ENCODE assay signal across 7 cellular contexts in genomic region chrX:154370300-154370881, GRCh38. TPM values are rescaled to one million over a fixed set of nuclear protein-coding genes. Genes with fewer than 3 reads are reported as not detected.
DNase-seq lines count a peak whose midpoint lies in the region; ATAC-seq and TF ChIP-seq lines count a peak whose summit lies in the region.

No MANE protein-coding gene starts in this region.

- DNase-seq in H7 (peak; percentile 71), RPMI8226 (peak; percentile 32), esophagus muscularis mucosa (ENCODE audit: extremely low spot score) (no peak), ovary (peak; percentile 39 to 66 (median 55)), AML-193 (lab: John Stamatoyannopoulos, UW) (no peak)
- DNase-seq in activated CD4-positive, CD25-positive, alpha-beta regulatory T cell treated with anti-CD3 and anti-CD28 coated beads, Interleukin-2, amount 50 U/mL, for 72 hours: no peak

- TF ChIP-seq EP300 in esophagus muscularis mucosa (IDR thresholded peaks at IDR 0.05): no peak
- no peak for TF ChIP-seq EP300 in ovary (IDR thresholded peaks at IDR 0.05)

- H3K36me3 ChIP-seq in H7 (replicated peaks; ENCODE audit: control insufficient read depth, insufficient read depth, low read length) (peaks cover 19% of the 10 kb centered on the region), esophagus muscularis mucosa (peaks cover 21 to 46% (median 35%) of the 10 kb centered on the region in 4 donors), ovary (no peaks in the 10 kb centered on the region)

- H3K4me3 ChIP-seq in H7 (ENCODE audit: insufficient read depth, low read depth, low read length) (peak overlapping the region; percentile 94), esophagus muscularis mucosa (peak overlapping the region; percentile 67 to 75 (median 74)), ovary (peak overlapping the region; percentile 55)

- H3K4me1 ChIP-seq in esophagus muscularis mucosa (peaks cover 40 to 57% (median 49%) of the 10 kb centered on the region in 4 donors), ovary (ENCODE audit: insufficient read depth) (peaks cover 8% of the 10 kb centered on the region)

- peaks cover 6% of the 10 kb centered on the region; the same call in 1 of the 2 replicates for H3K27me3 ChIP-seq in H7 (ENCODE audit: control insufficient read depth, insufficient read depth, low read length)
- no peaks in the 10 kb centered on the region for H3K27me3 ChIP-seq in esophagus muscularis mucosa
- no peaks in the 10 kb centered on the region for H3K27me3 ChIP-seq in ovary

- TF ChIP-seq CTCF in esophagus muscularis mucosa (IDR thresholded peaks at IDR 0.05) (no peak), ovary (IDR thresholded peaks at IDR 0.05) (no peak)

- 39% methylated on average over 6 of the region's 52 CpGs for whole genome bisulfite sequencing in esophagus muscularis mucosa
- 32 to 37% (median 34%) methylated on average over 36 to 52 of the region's 52 CpGs for WGBS in ovary, 3 donors

- TF ChIP-seq POLR2A in esophagus muscularis mucosa (IDR thresholded peaks at IDR 0.05; ENCODE audit: low read depth) (no peak), ovary (IDR thresholded peaks at IDR 0.05) (no peak)

- intact Hi-C loops in esophagus muscularis mucosa (cut with DNase I): no loop called here
- intact Hi-C loops in ovary (cut with DNase I): no loop called here

- H3K9me3 ChIP-seq in esophagus muscularis mucosa (no peaks in the 10 kb centered on the region), ovary (no peaks in the 10 kb centered on the region)

- H3K27ac ChIP-seq in esophagus muscularis mucosa (replicated peaks in 1 of 4): peak overlapping the region; percentile 96 to 97 (median 97)
- peak overlapping the region; percentile 49 to 79 for H3K27ac ChIP-seq in ovary

- ATAC-seq in GM19397 (IDR thresholded peaks at IDR 0.05; ENCODE audit: unreplicated experiment): no peak

RNA-seq across cellular contexts. Expression of gene FLNA, which starts 4.0 kb away (rescaled TPM):
- 799 and 827 TPM in 2 replicates for total RNA-seq in H7 (2014; rRNA removed; shearing (Covaris generic))
- total RNA-seq in esophagus muscularis mucosa (over 10,000 TPM in 3 of 4 donors, 1,000 to 10,000 TPM in 1; 8,941 to 16,544 (median 12,362) TPM), ovary (1,000 to 10,000 TPM in 4 of 7 donors, 100 to 1,000 TPM in 3; 327 to 2,249 (median 1,321) TPM)
- 100 to 1,000 TPM; 378 to 647 TPM for polyA plus RNA-seq in ovary

RNA-seq across cellular contexts. Expression of gene EMD, which starts 8.7 kb away (rescaled TPM):
- 56.2 and 57.1 TPM in 2 replicates for total RNA-seq in H7 (2014; rRNA removed; shearing (Covaris generic))
- total RNA-seq in esophagus muscularis mucosa (10 to 100 TPM; 37.0 to 64.7 (median 57.7) TPM), ovary (100 to 1,000 TPM in 5 of 7 donors, 10 to 100 TPM in 2; 40.5 to 158 (median 107) TPM)
- 100 to 1,000 TPM in 1 of 2 donors, 10 to 100 TPM in 1; 55.1 to 146 TPM for polyA plus RNA-seq in ovary

RNA-seq across cellular contexts. Expression of gene RPL10, which starts 27.8 kb away (rescaled TPM):
- 4,112 and 4,296 TPM in 2 replicates for total RNA-seq in H7 (2014; rRNA removed; shearing (Covaris generic))
- total RNA-seq in esophagus muscularis mucosa (1,000 to 10,000 TPM; 2,150 to 7,554 (median 4,519) TPM), ovary (over 10,000 TPM in 1 of 7 donors, 1,000 to 10,000 TPM in 6; 6,380 to 12,508 (median 7,126) TPM)
- over 10,000 TPM in 1 of 2 donors, 1,000 to 10,000 TPM in 1; 4,233 to 12,949 TPM for polyA plus RNA-seq in ovary

RNA-seq across cellular contexts. Expression of gene DNASE1L1, which starts 38.7 kb away (rescaled TPM):
- 24.8 and 26.6 TPM in 2 replicates for total RNA-seq in H7 (2014; rRNA removed; shearing (Covaris generic))
- total RNA-seq in esophagus muscularis mucosa (10 to 100 TPM; 19.9 to 24.3 (median 22.6) TPM), ovary (10 to 100 TPM; 11.9 to 21.4 (median 18.1) TPM)
- polyA plus RNA-seq in ovary: 10 to 100 TPM; 13.0 to 16.1 TPM

RNA-seq across cellular contexts. Expression of gene TAFAZZIN, which starts 40.9 kb away (rescaled TPM):
- 38.6 and 71.3 TPM in 2 replicates for total RNA-seq in H7 (2014; rRNA removed; shearing (Covaris generic))
- 10 to 100 TPM; 18.6 to 43.6 (median 32.5) TPM for total RNA-seq in esophagus muscularis mucosa
- total RNA-seq in ovary: 10 to 100 TPM; 31.3 to 62.1 (median 37.9) TPM
- 10 to 100 TPM in 1 of 2 donors, 1 to 10 TPM in 1; 7.9 to 33.1 TPM for polyA plus RNA-seq in ovary

Comparison
In these comparisons a context has a peak if more than half of its experiments do, and no peak if none do; other contexts are left out.
1. DNase-seq: peak in H7 (single experiment), RPMI8226 (single experiment) and ovary (5 of 5); none in esophagus muscularis mucosa (single experiment), AML-193 (0 of 2) and activated CD4-positive, CD25-positive, alpha-beta regulatory T cell treated with anti-CD3 and anti-CD28 coated beads, Interleukin-2, amount 50 U/mL, for 72 hours (single experiment).
2. Peak in every context shown above with its lines, with median percentiles within 50 percentile points of each other: H3K4me3 ChIP-seq.